Comparison of ENCODE assay signal across 19 cellular contexts in the genomic region with DNA sequence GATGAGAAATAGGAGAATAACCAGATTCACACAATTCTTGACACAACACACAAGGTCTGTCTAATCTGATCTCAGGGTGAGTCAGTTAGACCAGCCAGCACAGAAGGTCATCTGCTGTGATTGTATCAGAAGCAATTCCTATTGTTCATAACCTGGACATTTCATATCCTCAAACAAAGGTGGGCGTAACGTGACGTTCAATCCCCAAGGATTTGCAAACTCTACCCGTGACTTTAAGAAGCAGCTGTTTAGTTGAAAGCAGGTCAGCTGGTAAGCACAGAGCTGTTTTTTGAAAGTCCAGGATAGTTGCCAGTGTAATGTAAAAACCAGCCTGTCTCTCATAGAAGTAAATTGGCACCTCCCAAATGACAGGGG.
DNase-seq lines count a peak whose midpoint lies in the region; ATAC-seq, FAIRE-seq and TF ChIP-seq lines count a peak whose summit lies in the region.
"Had no signal": no experiment of that assay in that cellular context is flagged by ENCODE, and none has a peak within 500 bp of the region (broad histone marks: within the 10 kb centered on the region; RNA-seq: fewer than 3 reads in every experiment).

No MANE protein-coding gene starts in this region.

- H3K36me3 ChIP-seq in heart left ventricle (no peaks in the 10 kb centered on the region), hepatocyte (replicated peaks; ENCODE audit: insufficient read depth, low read depth) (no peaks in the 10 kb centered on the region), kidney (ENCODE audit: control insufficient read depth in 1 of 2, insufficient read depth in 2 of 2, low read length in 2 of 2) (no peaks in the 10 kb centered on the region)
- H3K36me3 ChIP-seq: left lung, vagina had no signal

- 44 to 58% (median 53%) methylated on average over 4 of the region's 4 CpGs for WGBS in heart left ventricle, 4 donors
- WGBS in hepatocyte (ENCODE audit: low lambda C conversion rate, missing lambda C conversion rate): 37% methylated on average over 4 of the region's 4 CpGs

- H3K4me1 ChIP-seq in heart left ventricle (no peaks in the 10 kb centered on the region), hepatocyte (ENCODE audit: insufficient read depth) (peaks cover 19% of the 10 kb centered on the region), kidney (ENCODE audit: control insufficient read depth in 1 of 2, insufficient read depth in 1 of 2, low read depth in 1 of 2, low read length in 2 of 2) (no peaks in the 10 kb centered on the region)
- H3K4me1 ChIP-seq: left lung, vagina had no signal

- no peaks in the 10 kb centered on the region for H3K79me2 ChIP-seq in hepatocyte

- TF ChIP-seq CTCF in heart left ventricle (IDR thresholded peaks at IDR 0.05) (no peak), astrocyte of the cerebellum (IDR thresholded peaks at IDR 0.05; ENCODE audit: low read depth, low read length, missing control alignments) (no peak), hepatocyte (IDR thresholded peaks at IDR 0.05; ENCODE audit: poor library complexity) (no peak), kidney (IDR thresholded peaks at IDR 0.05; ENCODE audit: borderline replicate concordance, extremely low read depth, insufficient read depth) (no peak)

- TF ChIP-seq POLR2A in heart left ventricle (IDR thresholded peaks at IDR 0.05): no peak

- no peaks in the 10 kb centered on the region for H3K9me2 ChIP-seq in hepatocyte (replicated peaks; ENCODE audit: insufficient read depth)

- ATAC-seq in heart left ventricle: peak; percentile 37 to 79 (median 62)
- ATAC-seq: left lung; natural killer cell treated with Interleukin-12 subunit alpha and Interleukin-12 subunit beta and Interleukin-15 and Interleukin-18, amount 100 ng/mL, for 72 hours; PC-3; stimulated activated naive CD8-positive, alpha-beta T cell treated with anti-CD3 and anti-CD28 coated beads, Interleukin-15, Interleukin-2, amounts not matched to agents 100 U/mL and 50 U/mL, for 24 hours had no signal

- in situ Hi-C loops in astrocyte of the cerebellum (cut with HindIII; ENCODE audit: low sequenced_read_pairs): no loop called here

- FAIRE-seq in urothelium cell line (lab: Jason Lieb, UNC) (no peak), kidney (lab: Jason Lieb, UNC) (no peak)

- peak overlapping the region in 4 of 12 donors; percentile 45 to 64 (median 54) for H3K27ac ChIP-seq in heart left ventricle
- H3K27ac ChIP-seq in hepatocyte: peak overlapping the region; percentile 80
- H3K27ac ChIP-seq in kidney (ENCODE audit: low read depth in 2 of 2, low read length in 2 of 2): no peak overlapping the region
- H3K27ac ChIP-seq: left lung, vagina had no signal

- intact Hi-C loops in heart left ventricle (cut with DNase I) (no loop called here), cardiac septum (cut with DNase I) (no loop called here), kidney (cut with DNase I) (no loop called here)

- peak in 4 of 5 donors; percentile 18 to 44 (median 26) for DNase-seq in heart left ventricle
- no peak for DNase-seq in cardiac septum (ENCODE audit: low spot score)
- DNase-seq in astrocyte of the cerebellum (ENCODE audit: low read depth): peak; percentile 20
- peak; percentile 27 for DNase-seq in hepatocyte (ENCODE audit: low spot score)
- DNase-seq in urothelium cell line (ENCODE audit: low spot score): peak; percentile 33
- no peak for DNase-seq in kidney
- no peak for DNase-seq in UCSD-AML1 (lab: John Stamatoyannopoulos, UW; ENCODE audit: unreplicated experiment)
- DNase-seq in activated CD4-positive, alpha-beta T cell treated with anti-CD3 and anti-CD28 coated beads, Interleukin-2, amount 50 U/mL, for 1 hour: no peak
- DNase-seq: ACHN; activated CD4-positive, alpha-beta T cell treated with anti-CD3 and anti-CD28 coated beads for 1 hour; Caco-2; hypothalamus; left lung; NCI-H1105; NCI-H510A treated with DMSO at 0.1 percent for 48 hours; PC-3; stimulated activated naive CD8-positive, alpha-beta T cell treated with anti-CD3 and anti-CD28 coated beads, Interleukin-15, Interleukin-2, amounts not matched to agents 100 U/mL and 50 U/mL, for 24 hours had no signal

- H3K9me3 ChIP-seq in heart left ventricle: no peaks in the 10 kb centered on the region
- H3K9me3 ChIP-seq in hepatocyte (ENCODE audit: low read depth): no peaks in the 10 kb centered on the region
- no peaks in the 10 kb centered on the region for H3K9me3 ChIP-seq in kidney (ENCODE audit: control insufficient read depth in 1 of 2, low read length in 2 of 2)
- H3K9me3 ChIP-seq: Caco-2, left lung, vagina had no signal

- no peaks in the 10 kb centered on the region for H3K27me3 ChIP-seq in heart left ventricle
- H3K27me3 ChIP-seq in hepatocyte: no peaks in the 10 kb centered on the region
- H3K27me3 ChIP-seq: left lung, vagina had no signal

- peak overlapping the region; percentile 47 for H3K4me2 ChIP-seq in hepatocyte

- H2AFZ ChIP-seq in hepatocyte: no peak overlapping the region

- no peaks in the 10 kb centered on the region for H4K20me1 ChIP-seq in hepatocyte (ENCODE audit: insufficient read depth, poor library complexity, severe bottlenecking)

- no peak overlapping the region for H3K9ac ChIP-seq in kidney (ENCODE audit: low read length in 2 of 2)

- H3K4me3 ChIP-seq in heart left ventricle (no peak overlapping the region), astrocyte of the cerebellum (ENCODE audit: low read depth, low read length) (no peak overlapping the region), hepatocyte (no peak overlapping the region), kidney (ENCODE audit: low read length in 2 of 2) (no peak overlapping the region)
- H3K4me3 ChIP-seq: left lung, vagina had no signal

Comparison
In these comparisons a context has a peak if more than half of its experiments do, and no peak if none do; other contexts are left out.
1. DNase-seq: peak in heart left ventricle (4 of 5), astrocyte of the cerebellum (single experiment), hepatocyte (single experiment) and urothelium cell line (single experiment); none in cardiac septum (single experiment), kidney (single experiment), UCSD-AML1 (single experiment) and activated CD4-positive, alpha-beta T cell treated with anti-CD3 and anti-CD28 coated beads, Interleukin-2, amount 50 U/mL, for 1 hour (single experiment).